8 cellular contexts compared by ENCODE assay signal in genomic region chr22:21736084-21736642, GRCh38. TPM values are rescaled to one million over a fixed set of nuclear protein-coding genes. Genes with fewer than 3 reads are reported as not detected.
A peak's percentile ranks its signal among the peaks of the same experiment; 100 is the strongest.
DNase-seq lines count a peak whose midpoint lies in the region; ATAC-seq and TF ChIP-seq lines count a peak whose summit lies in the region.

No MANE protein-coding gene starts in this region.

- H3K9me2 ChIP-seq in neural cell (ENCODE audit: insufficient read depth, low read length), result no peaks in the 10 kb centered on the region

- peaks cover 4% of the 10 kb centered on the region for H4K20me1 ChIP-seq in neural cell (ENCODE audit: insufficient read depth)

- peaks cover 9% of the 10 kb centered on the region for H3K4me1 ChIP-seq in effector memory CD4-positive, alpha-beta T cell (ENCODE audit: control insufficient read depth, insufficient read depth, low read length, poor library complexity, severe bottlenecking)

- H3K9me3 ChIP-seq in effector memory CD4-positive, alpha-beta T cell (ENCODE audit: control insufficient read depth, low read length), result no peaks in the 10 kb centered on the region
- H3K9me3 ChIP-seq in neural cell (ENCODE audit: low read length), result no peaks in the 10 kb centered on the region

- H3K79me2 ChIP-seq in neural cell (replicated peaks; ENCODE audit: insufficient read depth, low read length), result peaks cover 36% of the 10 kb centered on the region

- DNase-seq in HL-60 (ENCODE audit: low read depth in 1 of 2, low spot score in 1 of 2), result no peak
- DNase-seq in effector memory CD4-positive, alpha-beta T cell, result no peak
- DNase-seq in G401 (ENCODE audit: low spot score), result no peak

- peak overlapping the region; percentile 55 for H3K4me3 ChIP-seq in HL-60 (replicated peaks; ENCODE audit: insufficient read depth, low read length)
- peak overlapping the region; percentile 56 for H3K4me3 ChIP-seq in effector memory CD4-positive, alpha-beta T cell (ENCODE audit: insufficient read depth, low read depth, low read length, poor library complexity, severe bottlenecking)
- H3K4me3 ChIP-seq in neural cell (ENCODE audit: low read length), result peak overlapping the region; percentile 82

- H3K36me3 ChIP-seq in effector memory CD4-positive, alpha-beta T cell (ENCODE audit: control insufficient read depth, insufficient read depth, low read length), result no peaks in the 10 kb centered on the region
- no peaks in the 10 kb centered on the region for H3K36me3 ChIP-seq in neural cell (ENCODE audit: insufficient read depth, low read length)

- in situ Hi-C loops in G401 (cut with HindIII; ENCODE audit: low sequenced_read_pairs), result no loop called here

- TF ChIP-seq CTCF in C4-2B (conservative IDR thresholded peaks at IDR 0.05), result no peak
- no peak for TF ChIP-seq CTCF in HL-60 (IDR thresholded peaks at IDR 0.05; ENCODE audit: insufficient read depth, low read length)
- no peak for TF ChIP-seq CTCF in neural cell (IDR thresholded peaks at IDR 0.05; ENCODE audit: poor library complexity, severe bottlenecking)

- H3F3A ChIP-seq in neural cell (ENCODE audit: insufficient read depth, low read length, poor library complexity, severe bottlenecking), result no peaks in the 10 kb centered on the region

- H3K27ac ChIP-seq in C4-2B (peak overlapping the region; percentile 60), HL-60 (replicated peaks) (no peak overlapping the region), neural cell (ENCODE audit: low read length) (peak overlapping the region; percentile 42)
- no peak overlapping the region for H3K27ac ChIP-seq in effector memory CD4-positive, alpha-beta T cell (ENCODE audit: insufficient read depth, low read length, poor library complexity, severe bottlenecking)

- no peak overlapping the region for H3K4me2 ChIP-seq in neural cell (ENCODE audit: low read length)

- no peak for TF ChIP-seq RAD21 in neural cell (conservative IDR thresholded peaks at IDR 0.05)

- no peak for TF ChIP-seq EP300 in neural cell (conservative IDR thresholded peaks at IDR 0.05; ENCODE audit: poor library complexity, severe bottlenecking)

- ATAC-seq in HG03045 (IDR thresholded peaks at IDR 0.05; ENCODE audit: unreplicated experiment) (no peak), HG03432 (IDR thresholded peaks at IDR 0.05; ENCODE audit: unreplicated experiment) (no peak), HG03439 (IDR thresholded peaks at IDR 0.05; ENCODE audit: unreplicated experiment) (no peak)

- H3K9ac ChIP-seq in neural cell (ENCODE audit: low read length), result peak overlapping the region; percentile 65

- peak overlapping the region; percentile 69 for H2AFZ ChIP-seq in neural cell (ENCODE audit: low read depth, low read length)

- H3K27me3 ChIP-seq in HL-60 (ENCODE audit: insufficient read depth, poor library complexity, severe bottlenecking) (no peaks in the 10 kb centered on the region), neural cell (ENCODE audit: insufficient read depth, low read depth, low read length) (no peaks in the 10 kb centered on the region)
- no peaks in the 10 kb centered on the region for H3K27me3 ChIP-seq in effector memory CD4-positive, alpha-beta T cell (replicated peaks; ENCODE audit: control insufficient read depth, insufficient read depth, low read length, poor library complexity, severe bottlenecking)

TF ChIP-seq in neural cell, 6 proteins besides CTCF, POLR2A, EP300 and RAD21:
- no peak for TF ChIP-seq POLR2AphosphoS5 (IDR thresholded peaks at IDR 0.05)
- TF ChIP-seq EZH2 (IDR thresholded peaks at IDR 0.05; ENCODE audit: borderline replicate concordance, insufficient read depth, low read length, poor library complexity, severe bottlenecking), result no peak
- no peak for TF ChIP-seq TAF1 (IDR thresholded peaks at IDR 0.05; ENCODE audit: low read depth)
- no peak for TF ChIP-seq MXI1 (conservative IDR thresholded peaks at IDR 0.05; ENCODE audit: poor library complexity, severe bottlenecking)
- TF ChIP-seq REST (IDR thresholded peaks at IDR 0.05; ENCODE audit: borderline replicate concordance), result no peak
- no peak for TF ChIP-seq SMC3 (conservative IDR thresholded peaks at IDR 0.05; ENCODE audit: poor library complexity)

RNA-seq across cellular contexts. Expression of gene YPEL1, which starts 0.6 kb away (rescaled TPM):
- 38.0 and 45.2 TPM in 2 replicates for polyA plus RNA-seq in neural cell
- 64.3 and 66.9 TPM in 2 replicates for polyA minus RNA-seq in neural cell
- total RNA-seq in G401 (2014; rRNA removed; shearing (Covaris generic)), result 0.14 and 0.62 TPM in 2 replicates

Comparison
In these comparisons a context has a peak if more than half of its experiments do, and no peak if none do; other contexts are left out.
1. H3K27ac ChIP-seq: peak in C4-2B (single experiment) and neural cell (single experiment); none in HL-60 (single experiment) and effector memory CD4-positive, alpha-beta T cell (single experiment).
2. Peak in every context shown above with its lines, with median percentiles within 50 percentile points of each other: H3K4me3 ChIP-seq.